ENCODE assay signal across 13 cellular contexts in genomic region chr3:49720383-49721164, GRCh38. TPM values are rescaled to one million over a fixed set of nuclear protein-coding genes. Genes with fewer than 3 reads are reported as not detected.
DNase-seq lines count a peak whose midpoint lies in the region; ATAC-seq and TF ChIP-seq lines count a peak whose summit lies in the region.
"Had no signal": no experiment of that assay in that cellular context is flagged by ENCODE, and none has a peak within 500 bp of the region (broad histone marks: within the 10 kb centered on the region; RNA-seq: fewer than 3 reads in every experiment).

No MANE protein-coding gene starts in this region.

- H3K27me3 ChIP-seq in stomach, result no peaks in the 10 kb centered on the region
- H3K27me3 ChIP-seq: breast epithelium had no signal

- intact Hi-C loops in stomach (cut with DNase I; ENCODE audit: low total_unique reads), result no loop called here

- peak overlapping the region in 3 of 5 donors; percentile 70 to 79 (median 71) for H3K27ac ChIP-seq in stomach

- H3K4me1 ChIP-seq in stomach, result peaks cover 33 to 72% (median 63%) of the 10 kb centered on the region in 4 donors

- H3K36me3 ChIP-seq in stomach, result peaks cover 9 to 48% (median 40%) of the 10 kb centered on the region in 4 donors
- H3K36me3 ChIP-seq: breast epithelium had no signal

- DNase-seq in activated effector memory CD4-positive, alpha-beta T cell treated with anti-CD3 and anti-CD28 coated beads, Interleukin-2, amount 50 U/mL, for 16 hours, result peak; percentile 61
- no peak for DNase-seq in activated effector memory CD4-positive, alpha-beta T cell treated with Interleukin-2 at 50 U/mL for 16 hours
- peak; percentile 46 for DNase-seq in left lobe of liver (ENCODE audit: low spot score)
- no peak for DNase-seq in stomach
- no peak for DNase-seq in activated CD4-positive, CD25-positive, alpha-beta regulatory T cell treated with anti-CD3 and anti-CD28 coated beads, Interleukin-2, amount 50 U/mL, for 72 hours
- DNase-seq: NCI-H1092 treated with DMSO at 0.1 percent for 48 hours; occipital lobe; stimulated activated CD4-positive, alpha-beta T cell treated with anti-CD3 and anti-CD28 coated beads, Interleukin-2, amount 100 ng/mL, for 24 hours had no signal

- TF ChIP-seq EP300 in stomach (IDR thresholded peaks at IDR 0.05), result no peak

- no peak for ATAC-seq in left lobe of liver
- ATAC-seq in GM18858 (IDR thresholded peaks at IDR 0.05; ENCODE audit: unreplicated experiment), result no peak
- no peak for ATAC-seq in GM19455 (IDR thresholded peaks at IDR 0.05; ENCODE audit: unreplicated experiment)

- 69 to 85% (median 71%) methylated on average over 11 of the region's 11 CpGs for WGBS in stomach, 5 donors

- no peak for TF ChIP-seq CTCF in stomach (IDR thresholded peaks at IDR 0.05)

- no peaks in the 10 kb centered on the region for H3K9me3 ChIP-seq in stomach
- H3K9me3 ChIP-seq: breast epithelium had no signal

- peak; percentile 50; the same call in 1 of the 2 replicates for TF ChIP-seq POLR2A in Raji (IDR thresholded peaks at IDR 0.05; ENCODE audit: insufficient read depth, low read depth, low read length)
- no peak for TF ChIP-seq POLR2A in stomach (IDR thresholded peaks at IDR 0.05)

- no peak overlapping the region for H3K4me3 ChIP-seq in stomach

RNA-seq across cellular contexts. Expression of gene AMIGO3, which starts 1.1 kb away (rescaled TPM):
- total RNA-seq in left lobe of liver (not detected), stomach (1 to 10 TPM in 1 of 5 donors, not detected in 4; 1.3 TPM)
- polyA plus RNA-seq in stomach, result under 1 TPM; 0.19 to 0.83 (median 0.76) TPM
- polyA plus RNA-seq: fibroblast of lung had no signal

RNA-seq across cellular contexts. Expression of gene GMPPB, which starts 3.2 kb away (rescaled TPM):
- total RNA-seq in left lobe of liver, result 38.0 TPM
- total RNA-seq in stomach, result 10 to 100 TPM; 26.3 to 81.7 (median 39.3) TPM
- 10 to 100 TPM; 14.4 to 33.6 (median 27.3) TPM for polyA plus RNA-seq in stomach

RNA-seq across cellular contexts. Expression of gene RNF123, which starts 31.2 kb away (rescaled TPM):
- 59.4 TPM for total RNA-seq in left lobe of liver
- total RNA-seq in stomach, result 10 to 100 TPM; 19.6 to 75.4 (median 33.3) TPM
- 10 to 100 TPM; 18.1 to 22.8 (median 22.0) TPM for polyA plus RNA-seq in stomach

RNA-seq across cellular contexts. Expression of gene MST1, which starts 31.3 kb away (rescaled TPM):
- total RNA-seq in left lobe of liver, result 838 TPM
- total RNA-seq in stomach, result 100 to 1,000 TPM in 2 of 5 donors, 10 to 100 TPM in 2, 1 to 10 TPM in 1; 6.7 to 172 (median 14.9) TPM
- polyA plus RNA-seq in stomach, result 10 to 100 TPM; 18.9 to 36.9 (median 20.5) TPM

RNA-seq across cellular contexts. Expression of gene APEH, which starts 46.4 kb away (rescaled TPM):
- 74.4 TPM for total RNA-seq in left lobe of liver
- 100 to 1,000 TPM in 1 of 5 donors, 10 to 100 TPM in 4; 23.9 to 104 (median 49.4) TPM for total RNA-seq in stomach
- 10 to 100 TPM; 40.3 to 69.7 (median 46.0) TPM for polyA plus RNA-seq in stomach

Comparison
In these comparisons a context has a peak if more than half of its experiments do, and no peak if none do; other contexts are left out.
1. DNase-seq: peak in activated effector memory CD4-positive, alpha-beta T cell treated with anti-CD3 and anti-CD28 coated beads, Interleukin-2, amount 50 U/mL, for 16 hours (single experiment) and left lobe of liver (single experiment); none in activated effector memory CD4-positive, alpha-beta T cell treated with Interleukin-2 at 50 U/mL for 16 hours (single experiment), stomach (single experiment) and activated CD4-positive, CD25-positive, alpha-beta regulatory T cell treated with anti-CD3 and anti-CD28 coated beads, Interleukin-2, amount 50 U/mL, for 72 hours (single experiment).